Comparison of ENCODE assay signal across 19 cellular contexts in genomic region chr13:108527849-108528248, GRCh38.
"Had no signal": no experiment of that assay in that cellular context is flagged by ENCODE, and none has a peak within 500 bp of the region (broad histone marks: within the 10 kb centered on the region; RNA-seq: fewer than 3 reads in every experiment).

No MANE protein-coding gene starts in this region.

- ATAC-seq: activated CD4-positive, CD25-positive, alpha-beta regulatory T cell treated with anti-CD3 and anti-CD28 coated beads, Interleukin-2, amount 50 U/mL, for 24 hours; activated CD8-positive, alpha-beta T cell treated with anti-CD3 and anti-CD28 coated beads for 36 hours; activated T-cell treated with anti-CD3 and anti-CD28 coated beads, Interleukin-2, amount 50 U/mL, for 72 hours had no signal

- DNase-seq: activated CD4-positive, alpha-beta T cell treated with anti-CD3 and anti-CD28 coated beads for 4 hours; activated CD8-positive, alpha-beta memory T cell treated with anti-CD3 and anti-CD28 coated beads, Interleukin-2, amount 50 U/mL, for 4 hours; activated CD8-positive, alpha-beta T cell treated with anti-CD3 and anti-CD28 coated beads for 36 hours; activated gamma-delta T cell treated with Interleukin-2 at 50 U/mL for 16 hours; activated naive CD4-positive, alpha-beta T cell treated with anti-CD3 and anti-CD28 coated beads, Interleukin-2, amount 10 ng/mL, durations not matched to agents 7 days and 5 days; activated naive CD8-positive, alpha-beta T cell treated with anti-CD3 and anti-CD28 coated beads for 36 hours; activated T-cell treated with anti-CD3 and anti-CD28 coated beads, Interleukin-2, amount 50 U/mL, for 72 hours; brain microvascular endothelial cell; Karpas-422; MM.1S; NCI-H146; NCI-H2029 treated with DMSO at 0.1 percent for 48 hours; NCI-H510A treated with DMSO at 0.1 percent for 48 hours; NCI-H82; Peyer's patch; Right ventricle myocardium superior; SK-N-SH; T-helper 1 cell had no signal
